Comparison of ENCODE assay signal across 9 cellular contexts in genomic region chr9:37963936-37964739, GRCh38.
DNase-seq lines count a peak whose midpoint lies in the region; ATAC-seq and TF ChIP-seq lines count a peak whose summit lies in the region.
"Had no signal": no experiment of that assay in that cellular context is flagged by ENCODE, and none has a peak within 500 bp of the region (broad histone marks: within the 10 kb centered on the region; RNA-seq: fewer than 3 reads in every experiment).

No MANE protein-coding gene starts in this region.

- CTCF ChIA-PET in HEK293T (lab: Yijun Ruan, JAX) = no interaction called here

- H3K4me1 Mint-ChIP-seq in mesothelial cell of epicardium = peaks cover 40% of the 10 kb centered on the region
- H3K4me1 Mint-ChIP-seq: central memory CD8-positive, alpha-beta T cell had no signal

- no peaks in the 10 kb centered on the region for H3K9me3 Mint-ChIP-seq in mesothelial cell of epicardium
- H3K9me3 Mint-ChIP-seq: central memory CD8-positive, alpha-beta T cell had no signal

- H3K27ac ChIP-seq in cingulate gyrus (ENCODE audit: low read depth, low read length) = peak overlapping the region; percentile 91

- H3K27ac Mint-ChIP-seq in mesothelial cell of epicardium = peak overlapping the region; percentile 87

- TF ChIP-seq CTCF in mesothelial cell of epicardium (IDR thresholded peaks at IDR 0.05; ENCODE audit: unreplicated experiment) = no peak

- H3K4me3 Mint-ChIP-seq in mesothelial cell of epicardium = no peak overlapping the region
- H3K4me3 Mint-ChIP-seq: central memory CD8-positive, alpha-beta T cell had no signal

- no peaks in the 10 kb centered on the region for H3K27me3 Mint-ChIP-seq in mesothelial cell of epicardium (ENCODE audit: low read depth)
- H3K27me3 Mint-ChIP-seq: central memory CD8-positive, alpha-beta T cell had no signal

- DNase-seq in DMS53 (lab: John Stamatoyannopoulos, UW) = peak; percentile 95
- peak; percentile 36 for DNase-seq in NCI-H446 treated with DMSO at 0.1 percent for 48 hours (lab: John Stamatoyannopoulos, UW)
- DNase-seq in mesothelial cell of epicardium (ENCODE audit: low spot score in 2 of 2, unreplicated experiment in 2 of 2) = no peak
- DNase-seq in HEK293T (ENCODE audit: extremely low spot score) = no peak
- no peak for DNase-seq in T1000 (lab: John Stamatoyannopoulos, UW)
- no peak for DNase-seq in iPS-NIHi7 (ENCODE audit: extremely low spot score)

- no peak for ATAC-seq in HG03139 (IDR thresholded peaks at IDR 0.05; ENCODE audit: unreplicated experiment)

- peaks cover 4% of the 10 kb centered on the region for H3K36me3 Mint-ChIP-seq in mesothelial cell of epicardium

- POLR2A ChIA-PET in HEK293T (lab: Yijun Ruan, JAX) = no interaction called here

TF ChIP-seq in HEK293T, 16 proteins besides CTCF, POLR2A, EP300 and RAD21:
- TF ChIP-seq NFRKB (IDR thresholded peaks at IDR 0.05) (no peak), BHLHE40 (IDR thresholded peaks at IDR 0.05; ENCODE audit: borderline replicate concordance) (no peak), LEF1 (IDR thresholded peaks at IDR 0.05; ENCODE audit: borderline replicate concordance) (no peak), SUZ12 (IDR thresholded peaks at IDR 0.05) (no peak), L3MBTL2 (conservative IDR thresholded peaks at IDR 0.05) (no peak), ZNF384 (IDR thresholded peaks at IDR 0.05) (no peak), FOXA1 (IDR thresholded peaks at IDR 0.05) (no peak), CTBP1 (IDR thresholded peaks at IDR 0.05; ENCODE audit: borderline replicate concordance) (no peak), ARNT (IDR thresholded peaks at IDR 0.05) (no peak), ELF4 (IDR thresholded peaks at IDR 0.05) (no peak)

Comparison
In these comparisons a context has a peak if more than half of its experiments do, and no peak if none do; other contexts are left out.
1. DNase-seq: peak in DMS53 (single experiment) and NCI-H446 treated with DMSO at 0.1 percent for 48 hours (single experiment); none in mesothelial cell of epicardium (0 of 2), HEK293T (single experiment), T1000 (single experiment) and iPS-NIHi7 (single experiment).